4 cellular contexts compared by ENCODE assay signal in genomic region chr1:11927866-11928592, GRCh38.
TF ChIP-seq lines count a peak whose summit lies in the region.

No MANE protein-coding gene starts in this region.

TF ChIP-seq in A549, 52 proteins besides CTCF, POLR2A, EP300 and RAD21:
- TF ChIP-seq ZNF302 (CRISPR knock-in tag; IDR thresholded peaks at IDR 0.05) (no peak), FOSL2 (IDR thresholded peaks at IDR 0.05) (no peak), FOSL2 (CRISPR knock-in tag; IDR thresholded peaks at IDR 0.05) (no peak), PHF8 (IDR thresholded peaks at IDR 0.05; ENCODE audit: borderline replicate concordance, low read depth) (no peak), JUNB (IDR thresholded peaks at IDR 0.05) (no peak), KDM5A (IDR thresholded peaks at IDR 0.05) (no peak), ZC3H11A (IDR thresholded peaks at IDR 0.05) (no peak), MAX (IDR thresholded peaks at IDR 0.05) (no peak), CEBPB (IDR thresholded peaks at IDR 0.05) (no peak), NFE2L2 (conservative IDR thresholded peaks at IDR 0.05; ENCODE audit: low read length) (no peak), POLR2AphosphoS2 (conservative IDR thresholded peaks at IDR 0.05; ENCODE audit: low read length) (no peak)

TF ChIP-seq in HCT116, 20 proteins besides CTCF, POLR2A, EP300 and RAD21:
- no peak for TF ChIP-seq TCF7L2 (IDR thresholded peaks at IDR 0.05; ENCODE audit: borderline replicate concordance, extremely low read depth, insufficient read depth, insufficient read length)
- no peak for TF ChIP-seq EZH2 (IDR thresholded peaks at IDR 0.05)
- no peak for TF ChIP-seq FOSL1 (IDR thresholded peaks at IDR 0.05; ENCODE audit: low read depth)
- TF ChIP-seq EGR1 (IDR thresholded peaks at IDR 0.05; ENCODE audit: low read depth) = no peak
- TF ChIP-seq REST (IDR thresholded peaks at IDR 0.05; ENCODE audit: low read depth) = no peak
- TF ChIP-seq CEBPB (IDR thresholded peaks at IDR 0.05; ENCODE audit: low read depth) = no peak
- TF ChIP-seq ELF1 (IDR thresholded peaks at IDR 0.05; ENCODE audit: borderline replicate concordance, low read depth) = no peak
- no peak for TF ChIP-seq SP1 (IDR thresholded peaks at IDR 0.05; ENCODE audit: low read depth)
- no peak for TF ChIP-seq CBX3 (IDR thresholded peaks at IDR 0.05; ENCODE audit: low read depth)

TF ChIP-seq in WTC11, 78 proteins besides CTCF, POLR2A, EP300 and RAD21 (continues in another document):
- TF ChIP-seq PRDM15 (CRISPR knock-in tag; IDR thresholded peaks at IDR 0.05) = no peak
- TF ChIP-seq CREB1 (CRISPR knock-in tag; IDR thresholded peaks at IDR 0.05) = no peak
- no peak for TF ChIP-seq GABPB1 (CRISPR knock-in tag; IDR thresholded peaks at IDR 0.05)
- TF ChIP-seq ZBTB21 (CRISPR knock-in tag; IDR thresholded peaks at IDR 0.05; ENCODE audit: borderline replicate concordance) = no peak
- no peak for TF ChIP-seq E2F4 (CRISPR knock-in tag; IDR thresholded peaks at IDR 0.05; ENCODE audit: borderline replicate concordance, low read depth)
- TF ChIP-seq NR3C1 (CRISPR knock-in tag; conservative IDR thresholded peaks at IDR 0.05; ENCODE audit: low read depth) = no peak
- TF ChIP-seq E2F5 (CRISPR knock-in tag; IDR thresholded peaks at IDR 0.05) = no peak
- TF ChIP-seq ZBTB43 (CRISPR knock-in tag; IDR thresholded peaks at IDR 0.05) = no peak
- no peak for TF ChIP-seq AR (CRISPR knock-in tag; IDR thresholded peaks at IDR 0.05)
- TF ChIP-seq CBFB (CRISPR knock-in tag; IDR thresholded peaks at IDR 0.05; ENCODE audit: low read depth) = no peak
- no peak for TF ChIP-seq MAX (CRISPR knock-in tag; IDR thresholded peaks at IDR 0.05)

TF ChIP-seq in liver, 16 proteins besides CTCF, POLR2A, EP300 and RAD21:
- TF ChIP-seq REST (IDR thresholded peaks at IDR 0.05) = peak; percentile 27
- TF ChIP-seq FOXA1 (IDR thresholded peaks at IDR 0.05) = no peak
- TF ChIP-seq SP1 (IDR thresholded peaks at IDR 0.05) = peak; percentile 60
- TF ChIP-seq JUND (IDR thresholded peaks at IDR 0.05) = peak in 1 of 2 donors; percentile 65
- TF ChIP-seq NR2F2 (IDR thresholded peaks at IDR 0.05) = peak; percentile 63
- TF ChIP-seq FOXA2 (IDR thresholded peaks at IDR 0.05) = no peak
- no peak for TF ChIP-seq EGR1 (IDR thresholded peaks at IDR 0.05; ENCODE audit: low read depth in 2 of 2)
- TF ChIP-seq HNF4A (conservative IDR thresholded peaks at IDR 0.05) = peak; percentile 95 to 97
- peak; percentile 2 for TF ChIP-seq YY1 (IDR thresholded peaks at IDR 0.05)
- TF ChIP-seq TAF1 (conservative IDR thresholded peaks at IDR 0.05) = no peak
- peak; percentile 85 to 88 for TF ChIP-seq RXRA (IDR thresholded peaks at IDR 0.05)
- peak; percentile 46 for TF ChIP-seq ZBTB33 (IDR thresholded peaks at IDR 0.05)
- no peak for TF ChIP-seq ATF3 (IDR thresholded peaks at IDR 0.05)
- TF ChIP-seq MAX (IDR thresholded peaks at IDR 0.05) = peak; percentile 63
- no peak for TF ChIP-seq GABPA (IDR thresholded peaks at IDR 0.05 in 1 of 2, conservative IDR thresholded peaks at IDR 0.05 in 1 of 2)
- TF ChIP-seq HNF4G (IDR thresholded peaks at IDR 0.05) = peak; percentile 83
